Comparison of ENCODE assay signal across 11 cellular contexts in the genomic region with DNA sequence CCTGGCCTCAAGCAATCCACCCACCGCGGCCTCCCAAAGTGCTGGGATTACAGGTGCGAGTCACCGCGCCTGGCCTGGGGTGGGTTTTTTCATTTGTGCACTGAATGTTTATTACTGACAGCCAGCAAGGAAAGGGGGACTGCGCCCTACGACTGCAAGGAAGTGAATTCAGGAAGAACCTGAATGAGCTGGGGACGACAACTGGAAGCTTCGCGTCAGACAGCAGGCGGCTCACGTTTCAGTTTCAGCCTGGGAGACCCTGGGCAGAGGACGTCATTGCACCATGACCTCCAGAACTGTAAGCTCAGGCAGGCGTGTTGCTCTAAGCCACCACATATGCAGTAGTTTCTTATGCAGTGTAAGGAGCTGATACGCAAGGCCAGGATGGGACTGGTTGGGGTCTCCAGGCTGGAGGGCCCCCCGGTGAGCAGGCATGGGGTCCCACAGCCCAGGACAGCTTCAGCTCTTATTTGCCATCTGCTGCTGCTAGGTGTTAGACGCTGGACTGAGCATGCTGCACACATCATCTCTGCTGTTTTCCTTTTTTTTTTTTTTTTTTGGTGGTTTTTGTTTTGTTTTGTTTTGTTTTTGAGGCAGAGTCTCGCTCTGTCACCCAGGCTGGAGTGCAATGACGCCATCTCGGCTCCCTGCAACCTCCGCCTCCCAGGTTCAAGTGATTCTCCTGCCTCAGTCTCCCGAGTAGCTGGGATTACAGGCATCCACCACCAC.
A peak's percentile ranks its signal among the peaks of the same experiment; 100 is the strongest.
DNase-seq lines count a peak whose midpoint lies in the region; ATAC-seq and TF ChIP-seq lines count a peak whose summit lies in the region.
"Had no signal": no experiment of that assay in that cellular context is flagged by ENCODE, and none has a peak within 500 bp of the region (broad histone marks: within the 10 kb centered on the region; RNA-seq: fewer than 3 reads in every experiment).

No MANE protein-coding gene starts in this region.

- H3K27me3 Mint-ChIP-seq in activated naive CD8-positive, alpha-beta T cell treated with anti-CD3 and anti-CD28 coated beads, Interleukin-2, amount 10 ng/mL, durations not matched to agents 7 days and 5 days, result no peaks in the 10 kb centered on the region
- H3K27me3 Mint-ChIP-seq in activated naive CD8-positive, alpha-beta T cell treated with anti-CD3 and anti-CD28 coated beads, Interleukin-2, amount 50 U/mL, for 24 hours, result no peaks in the 10 kb centered on the region
- H3K27me3 Mint-ChIP-seq in chondrocyte (ENCODE audit: low read depth), result no peaks in the 10 kb centered on the region
- no peaks in the 10 kb centered on the region for H3K27me3 Mint-ChIP-seq in activated T-cell treated with anti-CD3 and anti-CD28 coated beads, Interleukin-2, amount 50 U/mL, for 24 hours
- H3K27me3 Mint-ChIP-seq: activated naive CD8-positive, alpha-beta T cell; CD4-positive, CD25-positive, alpha-beta regulatory T cell had no signal

- POLR2A ChIA-PET in activated naive CD8-positive, alpha-beta T cell treated with anti-CD3 and anti-CD28 coated beads, Interleukin-2, amount 10 ng/mL, durations not matched to agents 7 days and 5 days (lab: Charles Lee), result interaction anchor here (0.7 to 4.6 kb wide), 10 partner anchors 9 to 86 kb away, joined by 3 to 75 read pairs (median 4); partner anchors contain the start of genes GADD45B and LMNB2

- no peaks in the 10 kb centered on the region for H3K9me3 Mint-ChIP-seq in activated naive CD8-positive, alpha-beta T cell treated with anti-CD3 and anti-CD28 coated beads, Interleukin-2, amount 10 ng/mL, durations not matched to agents 7 days and 5 days
- H3K9me3 Mint-ChIP-seq in activated naive CD8-positive, alpha-beta T cell treated with anti-CD3 and anti-CD28 coated beads, Interleukin-2, amount 50 U/mL, for 24 hours, result no peaks in the 10 kb centered on the region
- H3K9me3 Mint-ChIP-seq in chondrocyte (ENCODE audit: low read depth), result no peaks in the 10 kb centered on the region
- H3K9me3 Mint-ChIP-seq in activated T-cell treated with anti-CD3 and anti-CD28 coated beads, Interleukin-2, amount 50 U/mL, for 24 hours, result no peaks in the 10 kb centered on the region

- ATAC-seq in activated naive CD8-positive, alpha-beta T cell treated with anti-CD3 and anti-CD28 coated beads, Interleukin-2, amount 10 ng/mL, durations not matched to agents 7 days and 5 days (ENCODE audit: low read depth), result no peak
- ATAC-seq in activated naive CD8-positive, alpha-beta T cell treated with anti-CD3 and anti-CD28 coated beads, Interleukin-2, amount 50 U/mL, for 24 hours, result no peak
- ATAC-seq in aorta (ENCODE audit: low FRiP score) (no peak), omental fat pad (ENCODE audit: low FRiP score) (no peak), HG03571 (IDR thresholded peaks at IDR 0.05; ENCODE audit: unreplicated experiment) (no peak)

- H3K4me1 Mint-ChIP-seq in activated naive CD8-positive, alpha-beta T cell treated with anti-CD3 and anti-CD28 coated beads, Interleukin-2, amount 10 ng/mL, durations not matched to agents 7 days and 5 days, result peaks cover 17% of the 10 kb centered on the region
- H3K4me1 Mint-ChIP-seq in activated naive CD8-positive, alpha-beta T cell treated with anti-CD3 and anti-CD28 coated beads, Interleukin-2, amount 50 U/mL, for 24 hours, result peaks cover 28% of the 10 kb centered on the region
- peaks cover 77% of the 10 kb centered on the region for H3K4me1 Mint-ChIP-seq in chondrocyte (ENCODE audit: low read depth)
- H3K4me1 Mint-ChIP-seq in activated T-cell treated with anti-CD3 and anti-CD28 coated beads, Interleukin-2, amount 50 U/mL, for 24 hours (ENCODE audit: low read depth), result peaks cover 25% of the 10 kb centered on the region

- H3K27me3 ChIP-seq in muscle layer of colon (ENCODE audit: control insufficient read depth in 1 of 2, insufficient read depth in 2 of 2, low read length in 2 of 2), result no peaks in the 10 kb centered on the region
- H3K27me3 ChIP-seq in aorta (ENCODE audit: control insufficient read depth in 1 of 2, insufficient read depth in 2 of 2, low read length in 1 of 2), result no peaks in the 10 kb centered on the region

- H3K9ac ChIP-seq in muscle layer of colon (ENCODE audit: low read length), result no peak overlapping the region

- no peak for TF ChIP-seq CTCF in chondrocyte (IDR thresholded peaks at IDR 0.05)
- no peak for TF ChIP-seq CTCF in omental fat pad (IDR thresholded peaks at IDR 0.05)

- H3K4me3 Mint-ChIP-seq in activated naive CD8-positive, alpha-beta T cell treated with anti-CD3 and anti-CD28 coated beads, Interleukin-2, amount 10 ng/mL, durations not matched to agents 7 days and 5 days, result peak overlapping the region; percentile 25
- no peak overlapping the region for H3K4me3 Mint-ChIP-seq in activated naive CD8-positive, alpha-beta T cell treated with anti-CD3 and anti-CD28 coated beads, Interleukin-2, amount 50 U/mL, for 24 hours
- H3K4me3 Mint-ChIP-seq in chondrocyte (ENCODE audit: unreplicated experiment), result peak overlapping the region; percentile 67
- H3K4me3 Mint-ChIP-seq in activated T-cell treated with anti-CD3 and anti-CD28 coated beads, Interleukin-2, amount 50 U/mL, for 24 hours, result no peak overlapping the region

- H3K27ac Mint-ChIP-seq in activated naive CD8-positive, alpha-beta T cell treated with anti-CD3 and anti-CD28 coated beads, Interleukin-2, amount 10 ng/mL, durations not matched to agents 7 days and 5 days, result peak overlapping the region; percentile 90
- no peak overlapping the region for H3K27ac Mint-ChIP-seq in activated naive CD8-positive, alpha-beta T cell treated with anti-CD3 and anti-CD28 coated beads, Interleukin-2, amount 50 U/mL, for 24 hours
- H3K27ac Mint-ChIP-seq in chondrocyte (ENCODE audit: unreplicated experiment), result peak overlapping the region; percentile 100
- H3K27ac Mint-ChIP-seq in activated T-cell treated with anti-CD3 and anti-CD28 coated beads, Interleukin-2, amount 50 U/mL, for 24 hours, result no peak overlapping the region
- H3K27ac Mint-ChIP-seq: activated naive CD8-positive, alpha-beta T cell had no signal

- no peak overlapping the region for H3K4me3 ChIP-seq in muscle layer of colon (ENCODE audit: low read depth in 1 of 2, low read length in 2 of 2)
- H3K4me3 ChIP-seq in aorta (ENCODE audit: low read length in 2 of 2), result no peak overlapping the region

- H3K9me3 ChIP-seq in muscle layer of colon (ENCODE audit: low read length), result no peaks in the 10 kb centered on the region
- H3K9me3 ChIP-seq in aorta (ENCODE audit: control insufficient read depth, low read length), result no peaks in the 10 kb centered on the region

- H3K36me3 ChIP-seq in muscle layer of colon (ENCODE audit: insufficient read depth, low read length) (no peaks in the 10 kb centered on the region), aorta (ENCODE audit: control insufficient read depth in 1 of 2, insufficient read depth in 2 of 2, low read length in 1 of 2) (no peaks in the 10 kb centered on the region)

- DNase-seq in activated naive CD8-positive, alpha-beta T cell treated with anti-CD3 and anti-CD28 coated beads, Interleukin-2, amount 10 ng/mL, durations not matched to agents 7 days and 5 days, result no peak
- DNase-seq in activated naive CD8-positive, alpha-beta T cell treated with anti-CD3 and anti-CD28 coated beads, Interleukin-2, amount 50 U/mL, for 24 hours, result no peak
- no peak for DNase-seq in chondrocyte (ENCODE audit: low spot score)
- DNase-seq in aorta, result peak; percentile 61 to 73
- no peak for DNase-seq in omental fat pad (ENCODE audit: low spot score)
- DNase-seq in activated T-cell treated with anti-CD3 and anti-CD28 coated beads, Interleukin-2, amount 50 U/mL, for 24 hours, result no peak
- DNase-seq: CD4-positive, CD25-positive, alpha-beta regulatory T cell; occipital lobe had no signal

- H3K27ac ChIP-seq in muscle layer of colon (ENCODE audit: low read depth, low read length) (peak overlapping the region; percentile 95), aorta (ENCODE audit: low read depth in 1 of 2, low read length in 2 of 2) (peak overlapping the region in 1 of 2 donors; percentile 94)

- H3K4me1 ChIP-seq in muscle layer of colon (ENCODE audit: insufficient read depth, low read length), result peaks cover 47% of the 10 kb centered on the region
- no peaks in the 10 kb centered on the region for H3K4me1 ChIP-seq in aorta (ENCODE audit: control insufficient read depth in 1 of 2, insufficient read depth in 2 of 2, low read length in 2 of 2)

- H3K36me3 Mint-ChIP-seq in activated naive CD8-positive, alpha-beta T cell treated with anti-CD3 and anti-CD28 coated beads, Interleukin-2, amount 10 ng/mL, durations not matched to agents 7 days and 5 days, result no peaks in the 10 kb centered on the region
- H3K36me3 Mint-ChIP-seq in activated naive CD8-positive, alpha-beta T cell treated with anti-CD3 and anti-CD28 coated beads, Interleukin-2, amount 50 U/mL, for 24 hours (ENCODE audit: low read depth), result no peaks in the 10 kb centered on the region
- H3K36me3 Mint-ChIP-seq in chondrocyte (ENCODE audit: low read depth), result no peaks in the 10 kb centered on the region
- H3K36me3 Mint-ChIP-seq in activated T-cell treated with anti-CD3 and anti-CD28 coated beads, Interleukin-2, amount 50 U/mL, for 24 hours (ENCODE audit: low read depth), result no peaks in the 10 kb centered on the region
- H3K36me3 Mint-ChIP-seq: activated naive CD8-positive, alpha-beta T cell; CD4-positive, CD25-positive, alpha-beta regulatory T cell had no signal

- intact Hi-C loops in aorta (cut with DNase I), result loop anchor here (2.0 to 5.0 kb wide), 3 partner anchors 34 to 45 kb away; no protein-coding TSS in a partner anchor

- WGBS in aorta, 2 donors, result 90 to 92% methylated on average over 22 of the region's 22 CpGs

Comparison
In these comparisons a context has a peak if more than half of its experiments do, and no peak if none do; other contexts are left out.
1. H3K27ac Mint-ChIP-seq: peak in activated naive CD8-positive, alpha-beta T cell treated with anti-CD3 and anti-CD28 coated beads, Interleukin-2, amount 10 ng/mL, durations not matched to agents 7 days and 5 days (single experiment) and chondrocyte (single experiment); none in activated naive CD8-positive, alpha-beta T cell treated with anti-CD3 and anti-CD28 coated beads, Interleukin-2, amount 50 U/mL, for 24 hours (single experiment) and activated T-cell treated with anti-CD3 and anti-CD28 coated beads, Interleukin-2, amount 50 U/mL, for 24 hours (single experiment).
2. H3K4me3 Mint-ChIP-seq: peak in activated naive CD8-positive, alpha-beta T cell treated with anti-CD3 and anti-CD28 coated beads, Interleukin-2, amount 10 ng/mL, durations not matched to agents 7 days and 5 days (single experiment) and chondrocyte (single experiment); none in activated naive CD8-positive, alpha-beta T cell treated with anti-CD3 and anti-CD28 coated beads, Interleukin-2, amount 50 U/mL, for 24 hours (single experiment) and activated T-cell treated with anti-CD3 and anti-CD28 coated beads, Interleukin-2, amount 50 U/mL, for 24 hours (single experiment).
3. DNase-seq: peak in aorta (2 of 2); none in activated naive CD8-positive, alpha-beta T cell treated with anti-CD3 and anti-CD28 coated beads, Interleukin-2, amount 10 ng/mL, durations not matched to agents 7 days and 5 days (single experiment), activated naive CD8-positive, alpha-beta T cell treated with anti-CD3 and anti-CD28 coated beads, Interleukin-2, amount 50 U/mL, for 24 hours (single experiment), chondrocyte (single experiment), omental fat pad (single experiment) and activated T-cell treated with anti-CD3 and anti-CD28 coated beads, Interleukin-2, amount 50 U/mL, for 24 hours (single experiment).